Comparison of ENCODE assay signal across 1 cellular context in genomic region chr20:23092861-23093543, GRCh38.
TF ChIP-seq lines count a peak whose summit lies in the region.

No MANE protein-coding gene starts in this region.

TF ChIP-seq in GM12878, 131 proteins besides CTCF, POLR2A, EP300 and RAD21:
- peak; percentile 19; the same call in 1 of the 2 replicates for TF ChIP-seq IKZF1 (conservative IDR thresholded peaks at IDR 0.05)
- TF ChIP-seq RAD51 (IDR thresholded peaks at IDR 0.05): peak; percentile 43; the same call in 1 of the 2 replicates
- peak in 1 of 2 experiments; percentile 25; a peak in 1 of 4 replicates for TF ChIP-seq IKZF2 (IDR thresholded peaks at IDR 0.05)
- TF ChIP-seq BHLHE40 (IDR thresholded peaks at IDR 0.05; ENCODE audit: borderline replicate concordance in 1 of 2, low read depth in 2 of 2, low read length in 1 of 2): peak in 1 of 2 experiments; percentile 60; a peak in 1 of 4 replicates
- no peak for TF ChIP-seq ATF2 (IDR thresholded peaks at IDR 0.05; ENCODE audit: low read length)
- no peak for TF ChIP-seq MTA3 (IDR thresholded peaks at IDR 0.05; ENCODE audit: borderline replicate concordance, low read length)
- TF ChIP-seq LARP7 (IDR thresholded peaks at IDR 0.05): no peak
